8 cellular contexts compared by ENCODE assay signal in genomic region chr19:38650180-38650775, GRCh38. TPM values are rescaled to one million over a fixed set of nuclear protein-coding genes. Genes with fewer than 3 reads are reported as not detected.
A peak's percentile ranks its signal among the peaks of the same experiment; 100 is the strongest.
DNase-seq lines count a peak whose midpoint lies in the region; ATAC-seq and TF ChIP-seq lines count a peak whose summit lies in the region.

No MANE protein-coding gene starts in this region.

- H3K9me3 ChIP-seq in RWPE2 (ENCODE audit: severe bottlenecking) (no peaks in the 10 kb centered on the region), esophagus muscularis mucosa (no peaks in the 10 kb centered on the region)

- peaks cover 55% of the 10 kb centered on the region for H3K36me3 ChIP-seq in RWPE2 (ENCODE audit: low read depth)
- H3K36me3 ChIP-seq in esophagus muscularis mucosa, result no peaks in the 10 kb centered on the region

- peak overlapping the region; percentile 99 for H3K4me3 Mint-ChIP-seq in progenitor cell of endocrine pancreas (ENCODE audit: low read depth)

- WGBS in esophagus muscularis mucosa, result 25% methylated on average over 8 of the region's 8 CpGs

- ATAC-seq in RWPE2 (ENCODE audit: low read depth), result peak; percentile 20

- H3K4me3 ChIP-seq in GM12864 (ENCODE audit: low read depth, low read length) (peak overlapping the region; percentile 22), RWPE2 (ENCODE audit: severe bottlenecking) (peak overlapping the region; percentile 84), esophagus muscularis mucosa (peak overlapping the region; percentile 97 to 100 (median 98))

- no peak for DNase-seq in GM12864 (ENCODE audit: low read depth)
- DNase-seq in RWPE2 (ENCODE audit: low spot score), result no peak
- no peak for DNase-seq in esophagus muscularis mucosa (ENCODE audit: extremely low spot score)
- DNase-seq in progenitor cell of endocrine pancreas (ENCODE audit: low spot score, unreplicated experiment), result no peak
- no peak for DNase-seq in cerebellar cortex (ENCODE audit: low spot score)
- no peak for DNase-seq in middle frontal gyrus (ENCODE audit: extremely low spot score, low spot score)
- DNase-seq in epidermal melanocyte (ENCODE audit: insufficient read length, low spot score), result no peak
- DNase-seq in NCI-H1105 treated with DMSO at 0.1 percent for 48 hours (lab: John Stamatoyannopoulos, UW), result no peak

- peaks cover 63% of the 10 kb centered on the region for H3K4me1 Mint-ChIP-seq in progenitor cell of endocrine pancreas (ENCODE audit: low read depth)

- TF ChIP-seq EP300 in esophagus muscularis mucosa (IDR thresholded peaks at IDR 0.05), result no peak

- no peak for TF ChIP-seq POLR2A in esophagus muscularis mucosa (IDR thresholded peaks at IDR 0.05; ENCODE audit: low read depth)

- no peaks in the 10 kb centered on the region for H3K27me3 Mint-ChIP-seq in progenitor cell of endocrine pancreas

- H3K36me3 Mint-ChIP-seq in progenitor cell of endocrine pancreas (ENCODE audit: insufficient read depth), result no peaks in the 10 kb centered on the region

- H3K4me1 ChIP-seq in RWPE2 (ENCODE audit: insufficient read depth, poor library complexity, severe bottlenecking) (peaks cover 46% of the 10 kb centered on the region), esophagus muscularis mucosa (peaks cover 61 to 69% (median 67%) of the 10 kb centered on the region in 4 donors)

- no peaks in the 10 kb centered on the region for H3K9me3 Mint-ChIP-seq in progenitor cell of endocrine pancreas (ENCODE audit: low read depth)

- intact Hi-C loops in esophagus muscularis mucosa (cut with DNase I), result loop anchor here (5.0 kb wide), 1 partner anchor 42 kb away; no protein-coding TSS in a partner anchor

- H3K27me3 ChIP-seq in RWPE2 (ENCODE audit: insufficient read depth, poor library complexity, severe bottlenecking), result no peaks in the 10 kb centered on the region
- no peaks in the 10 kb centered on the region for H3K27me3 ChIP-seq in esophagus muscularis mucosa

- H3K27ac ChIP-seq in RWPE2 (ENCODE audit: poor library complexity, severe bottlenecking), result peak overlapping the region; percentile 100
- H3K27ac ChIP-seq in esophagus muscularis mucosa (replicated peaks in 1 of 4), result peak overlapping the region; percentile 92 to 99 (median 98)

- H3K27ac Mint-ChIP-seq in progenitor cell of endocrine pancreas, result peak overlapping the region; percentile 96

- TF ChIP-seq CTCF in GM12864 (IDR thresholded peaks at IDR 0.05; ENCODE audit: low read depth, low read length, missing control alignments) (no peak), RWPE2 (IDR thresholded peaks at IDR 0.05; ENCODE audit: poor library complexity, severe bottlenecking) (no peak), esophagus muscularis mucosa (IDR thresholded peaks at IDR 0.05) (no peak), progenitor cell of endocrine pancreas (IDR thresholded peaks at IDR 0.05; ENCODE audit: unreplicated experiment) (no peak)

RNA-seq across cellular contexts. Expression of gene ACTN4, which starts 2.8 kb away (rescaled TPM):
- 100 to 1,000 TPM; 416 to 816 (median 598) TPM for total RNA-seq in esophagus muscularis mucosa
- 639 and 657 TPM in 2 replicates for total RNA-seq in progenitor cell of endocrine pancreas

RNA-seq across cellular contexts. Expression of gene EIF3K, which starts 31.3 kb away (rescaled TPM):
- 100 to 1,000 TPM; 333 to 570 (median 446) TPM for total RNA-seq in esophagus muscularis mucosa
- total RNA-seq in progenitor cell of endocrine pancreas, result 193 and 203 TPM in 2 replicates

RNA-seq across cellular contexts. Expression of gene MAP4K1, which starts 32.5 kb away (rescaled TPM):
- 1 to 10 TPM; 1.2 to 4.5 (median 3.1) TPM for total RNA-seq in esophagus muscularis mucosa
- total RNA-seq in progenitor cell of endocrine pancreas, result 6.7 and 10.9 TPM in 2 replicates

Comparison
In these comparisons a context has a peak if more than half of its experiments do, and no peak if none do; other contexts are left out.
1. H3K4me3 ChIP-seq: peak in every context shown above with its lines; median percentile 98 in esophagus muscularis mucosa; 84 in RWPE2; 22 in GM12864.